Comparison of ENCODE assay signal across 8 cellular contexts in the genomic region with DNA sequence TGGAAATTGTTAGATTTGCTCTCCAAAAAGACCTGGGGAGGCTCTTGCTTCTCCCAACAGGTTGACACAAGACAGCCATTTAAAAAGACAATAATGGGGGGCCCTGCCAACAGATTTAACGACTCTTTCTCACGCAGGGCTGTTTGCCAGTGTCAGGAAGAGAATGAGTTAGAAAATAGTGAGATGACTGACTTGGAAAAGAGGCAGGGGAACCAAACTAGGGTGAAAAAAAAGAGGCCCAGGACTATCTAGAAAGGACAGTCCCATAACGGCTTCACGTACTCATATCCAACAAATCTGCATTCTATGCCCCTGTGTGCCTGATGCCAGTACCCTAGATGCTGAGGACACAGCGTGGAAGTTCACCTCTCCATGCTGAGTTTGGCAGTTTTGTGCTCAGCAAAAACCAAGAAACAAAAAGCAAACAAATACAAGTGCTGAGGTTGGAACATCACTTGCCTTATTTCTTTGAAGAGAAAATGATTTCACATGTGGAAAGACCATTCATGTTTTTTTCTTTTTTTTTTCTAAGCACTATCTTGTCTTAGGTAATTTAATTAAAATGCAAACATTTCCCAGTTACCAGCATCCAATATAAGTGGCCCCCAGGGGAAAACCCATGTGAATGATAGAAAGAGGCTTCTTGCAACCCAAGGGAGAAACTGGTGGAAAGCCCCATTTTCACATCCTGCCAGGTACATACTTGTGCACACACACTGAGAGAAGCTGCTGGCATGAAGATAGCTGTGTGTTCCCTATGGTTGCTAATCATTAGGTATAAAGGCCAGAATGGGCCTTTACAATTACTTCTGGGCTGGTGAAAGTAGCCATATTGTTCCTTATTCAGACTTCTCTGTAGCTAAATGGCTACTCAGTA. TPM values are rescaled to one million over a fixed set of nuclear protein-coding genes. Genes with fewer than 3 reads are reported as not detected.
DNase-seq lines count a peak whose midpoint lies in the region; ATAC-seq and TF ChIP-seq lines count a peak whose summit lies in the region.

No MANE protein-coding gene starts in this region.

- H3K4me1 ChIP-seq in OCI-LY3 (ENCODE audit: low read length) = peaks cover 68% of the 10 kb centered on the region
- H3K4me1 ChIP-seq in trophoblast cell (ENCODE audit: control insufficient read depth in 1 of 2, insufficient read depth in 2 of 2, low read length in 2 of 2) = peaks cover 19 to 33% of the 10 kb centered on the region in 2 experiments
- H3K4me1 ChIP-seq in Caco-2 = no peaks in the 10 kb centered on the region

- CTCF ChIA-PET in Caco-2 (lab: Charles Lee) = interaction anchor here (0.5 kb wide), 1 partner anchor 13 kb away, joined by 3 read pairs; no protein-coding TSS in a partner anchor

- no peaks in the 10 kb centered on the region for H3K9me3 Mint-ChIP-seq in Caco-2 (ENCODE audit: unreplicated experiment)
- no peaks in the 10 kb centered on the region for H3K9me3 Mint-ChIP-seq in progenitor cell of endocrine pancreas (ENCODE audit: low read depth)

- peak overlapping the region; percentile 47 for H2BK5ac ChIP-seq in trophoblast cell (ENCODE audit: low read depth, low read length, poor library complexity)

- peak overlapping the region; percentile 53; the same call in 1 of the 2 replicates for H3K9ac ChIP-seq in OCI-LY3 (ENCODE audit: low read length)
- H3K9ac ChIP-seq in trophoblast cell (ENCODE audit: low read length) = no peak overlapping the region

- peaks cover 21% of the 10 kb centered on the region for H3K79me1 ChIP-seq in trophoblast cell (ENCODE audit: low read length)

- H4K12ac ChIP-seq in trophoblast cell (ENCODE audit: low read depth, low read length) = no peak overlapping the region

- no peak overlapping the region for H3K4ac ChIP-seq in trophoblast cell (ENCODE audit: low read depth, low read length)

- H3K27ac Mint-ChIP-seq in Caco-2 (ENCODE audit: unreplicated experiment) = no peak overlapping the region
- no peak overlapping the region for H3K27ac Mint-ChIP-seq in progenitor cell of endocrine pancreas

- H4K91ac ChIP-seq in trophoblast cell (ENCODE audit: low read depth, low read length) = peak overlapping the region; percentile 48

- H3K4me1 Mint-ChIP-seq in Caco-2 (ENCODE audit: low read depth, unreplicated experiment) = no peaks in the 10 kb centered on the region
- peaks cover 8% of the 10 kb centered on the region for H3K4me1 Mint-ChIP-seq in progenitor cell of endocrine pancreas (ENCODE audit: low read depth)

- H3K27me3 Mint-ChIP-seq in Caco-2 (ENCODE audit: insufficient read depth, unreplicated experiment) = no peaks in the 10 kb centered on the region
- H3K27me3 Mint-ChIP-seq in progenitor cell of endocrine pancreas = no peaks in the 10 kb centered on the region

- H3K27me3 ChIP-seq in OCI-LY3 (ENCODE audit: low read depth, low read length) = no peaks in the 10 kb centered on the region
- H3K27me3 ChIP-seq in trophoblast cell (ENCODE audit: insufficient read depth, low read length) = no peaks in the 10 kb centered on the region
- H3K27me3 ChIP-seq in Caco-2 (replicated peaks; ENCODE audit: control insufficient read depth, insufficient read depth, low read length) = no peaks in the 10 kb centered on the region

- TF ChIP-seq CTCF in OCI-LY3 (IDR thresholded peaks at IDR 0.05; ENCODE audit: low read depth, low read length) = no peak
- TF ChIP-seq CTCF in Caco-2 (IDR thresholded peaks at IDR 0.05; ENCODE audit: insufficient read depth in 1 of 2, low read depth in 1 of 2, low read length in 1 of 2, severe bottlenecking in 1 of 2, unreplicated experiment in 1 of 2) = no peak
- TF ChIP-seq CTCF in progenitor cell of endocrine pancreas (IDR thresholded peaks at IDR 0.05; ENCODE audit: unreplicated experiment) = no peak

- POLR2A ChIA-PET in Caco-2 (lab: Charles Lee) = no interaction called here

- no peaks in the 10 kb centered on the region for H4K20me1 ChIP-seq in OCI-LY3 (ENCODE audit: insufficient read depth, low read length)

- intact Hi-C loops in Caco-2 (cut with micrococcal nuclease; ENCODE audit: unreplicated experiment) = no loop called here

- H3K4me3 Mint-ChIP-seq in Caco-2 (ENCODE audit: unreplicated experiment) (no peak overlapping the region), progenitor cell of endocrine pancreas (ENCODE audit: low read depth) (no peak overlapping the region)

- H3K27ac ChIP-seq in OCI-LY3 (ENCODE audit: low read length) (peak overlapping the region; percentile 87), trophoblast cell (ENCODE audit: low read depth, low read length) (peak overlapping the region; percentile 68)

- H3K4me3 ChIP-seq in OCI-LY3 (ENCODE audit: low read length) = peak overlapping the region; percentile 54
- no peak overlapping the region for H3K4me3 ChIP-seq in trophoblast cell (ENCODE audit: low read depth, low read length)
- no peak overlapping the region for H3K4me3 ChIP-seq in Caco-2 (ENCODE audit: low read depth, low read length)

- H2BK120ac ChIP-seq in trophoblast cell (ENCODE audit: insufficient read depth, low read length, poor library complexity) = no peak overlapping the region

- H3K18ac ChIP-seq in trophoblast cell (ENCODE audit: low read length) = no peak overlapping the region

- ATAC-seq in GM18868 (IDR thresholded peaks at IDR 0.05; ENCODE audit: unreplicated experiment) (peak; percentile 87), HG02571 (IDR thresholded peaks at IDR 0.05; ENCODE audit: unreplicated experiment) (peak; percentile 69)

- H2BK12ac ChIP-seq in trophoblast cell (ENCODE audit: low read length) = no peak overlapping the region

- WGBS in trophoblast cell (ENCODE audit: extremely low coverage, insufficient coverage, insufficient read length) = no CpG with 5 or more reads among the region's 5 CpGs

- H4K8ac ChIP-seq in trophoblast cell (ENCODE audit: low read depth, low read length) = no peak overlapping the region

- H2AK5ac ChIP-seq in trophoblast cell (ENCODE audit: low read length) = no peak overlapping the region

- DNase-seq in trophoblast cell (no peak), activated gamma-delta T cell treated with Interleukin-2 at 50 U/mL for 16 hours (no peak), Caco-2 (no peak), progenitor cell of endocrine pancreas (ENCODE audit: low spot score, unreplicated experiment) (no peak), NCI-H748 (lab: John Stamatoyannopoulos, UW; ENCODE audit: unreplicated experiment) (no peak)

- H3K4me2 ChIP-seq in OCI-LY3 (ENCODE audit: low read length) (peak overlapping the region; percentile 73), trophoblast cell (ENCODE audit: low read length) (no peak overlapping the region)

- H3K36me3 ChIP-seq in OCI-LY3 (replicated peaks; ENCODE audit: low read depth, low read length) (peaks cover 4% of the 10 kb centered on the region), trophoblast cell (ENCODE audit: control insufficient read depth in 1 of 2, insufficient read depth in 2 of 2, low read length in 2 of 2) (peaks cover 4% of the 10 kb centered on the region in 2 experiments), Caco-2 (ENCODE audit: control insufficient read depth, insufficient read depth, low read length) (no peaks in the 10 kb centered on the region)

- H2AFZ ChIP-seq in OCI-LY3 (ENCODE audit: low read depth, low read length) = no peak overlapping the region; the same call in 1 of the 2 replicates
- no peak overlapping the region for H2AFZ ChIP-seq in trophoblast cell (ENCODE audit: insufficient read depth, low read length, poor library complexity)

- H3K36me3 Mint-ChIP-seq in Caco-2 (ENCODE audit: insufficient read depth, unreplicated experiment) = no peaks in the 10 kb centered on the region
- H3K36me3 Mint-ChIP-seq in progenitor cell of endocrine pancreas (ENCODE audit: insufficient read depth) = no peaks in the 10 kb centered on the region

- no peak overlapping the region for H3K14ac ChIP-seq in trophoblast cell (ENCODE audit: low read length)

- H3K9me3 ChIP-seq in OCI-LY3 (ENCODE audit: insufficient read depth, low read length) (no peaks in the 10 kb centered on the region), trophoblast cell (ENCODE audit: insufficient read depth, low read depth, low read length) (no peaks in the 10 kb centered on the region), Caco-2 (no peaks in the 10 kb centered on the region; the same call in 1 of the 2 replicates)

- H3K79me2 ChIP-seq in OCI-LY3 (ENCODE audit: low read length) (no peaks in the 10 kb centered on the region), trophoblast cell (ENCODE audit: control insufficient read depth, insufficient read depth, low read length, poor library complexity) (peaks cover 2% of the 10 kb centered on the region)

- no peak overlapping the region for H3K23ac ChIP-seq in trophoblast cell (ENCODE audit: low read length)

- BruUV-seq in Caco-2 (replicated peaks; lab: Mats Ljungman, UMichigan) = no TSS peak

RNA-seq across cellular contexts. Expression of gene WIPF1, which starts 10.6 kb away (rescaled TPM):
- polyA plus RNA-seq in trophoblast cell (2013) = 113 and 120 TPM in 2 replicates
- total RNA-seq in Caco-2 (2022) = 5.1 and 5.2 TPM in 2 replicates
- total RNA-seq in progenitor cell of endocrine pancreas = 12.9 and 17.3 TPM in 2 replicates
